Comparison of ENCODE assay signal across 13 cellular contexts in genomic region chr5:65553941-65554340, GRCh38. TPM values are rescaled to one million over a fixed set of nuclear protein-coding genes. Genes with fewer than 3 reads are reported as not detected.
DNase-seq lines count a peak whose midpoint lies in the region; ATAC-seq and TF ChIP-seq lines count a peak whose summit lies in the region.
"Had no signal": no experiment of that assay in that cellular context is flagged by ENCODE, and none has a peak within 500 bp of the region (broad histone marks: within the 10 kb centered on the region; RNA-seq: fewer than 3 reads in every experiment).

No MANE protein-coding gene starts in this region.

- ATAC-seq in HG03196 (IDR thresholded peaks at IDR 0.05; ENCODE audit: unreplicated experiment): no peak

- H3K4me1 ChIP-seq in mammary epithelial cell (ENCODE audit: insufficient read depth, low read length) (no peaks in the 10 kb centered on the region), mesenchymal stem cell (ENCODE audit: control insufficient read depth, insufficient read depth, low read depth, low read length) (no peaks in the 10 kb centered on the region)
- H3K4me1 ChIP-seq: BE2C, Caco-2 had no signal

- H3K9me3 ChIP-seq in mammary epithelial cell (replicated peaks; ENCODE audit: insufficient read depth, low read length): no peaks in the 10 kb centered on the region
- no peaks in the 10 kb centered on the region for H3K9me3 ChIP-seq in mesenchymal stem cell (ENCODE audit: control insufficient read depth, low read length)
- H3K9me3 ChIP-seq: BE2C, Caco-2 had no signal

- WGBS in mammary epithelial cell (ENCODE audit: low coverage, missing lambda C conversion rate): 72% methylated on average over 4 of the region's 5 CpGs
- WGBS in mesenchymal stem cell: 84% methylated on average over 5 of the region's 5 CpGs

- CTCF ChIA-PET in MCF 10A (lab: Yijun Ruan, JAX): interaction anchor here (0.5 kb wide), 1 partner anchor 126 kb away, joined by 3 read pairs; no protein-coding TSS in a partner anchor
- CTCF ChIA-PET in mammary epithelial cell (lab: Charles Lee; ENCODE audit: low non-redundant PET): no interaction called here

- H3K36me3 Mint-ChIP-seq in MCF 10A (ENCODE audit: insufficient read depth, unreplicated experiment): peaks cover 15% of the 10 kb centered on the region

- BruUV-seq in MCF 10A (replicated peaks; lab: Mats Ljungman, UMichigan) (no TSS peak), mammary epithelial cell (replicated peaks; lab: Mats Ljungman, UMichigan) (no TSS peak)

- H2BK15ac ChIP-seq in mesenchymal stem cell (ENCODE audit: low read depth, poor library complexity, severe bottlenecking): no peak overlapping the region

- no peaks in the 10 kb centered on the region for H3K9me3 Mint-ChIP-seq in MCF 10A (ENCODE audit: unreplicated experiment)
- H3K9me3 Mint-ChIP-seq: CD4-positive, alpha-beta T cell; H9 had no signal

- no peak overlapping the region for H2AK5ac ChIP-seq in mesenchymal stem cell (ENCODE audit: low read length, severe bottlenecking)

- peaks cover 36% of the 10 kb centered on the region for H3K4me1 Mint-ChIP-seq in MCF 10A (ENCODE audit: insufficient read depth, unreplicated experiment)
- H3K4me1 Mint-ChIP-seq: H9 had no signal

- dilution Hi-C loops in mammary epithelial cell (cut with HindIII; ENCODE audit: low sequenced_read_pairs): no loop called here

- H3K36me3 ChIP-seq in mammary epithelial cell (ENCODE audit: insufficient read depth, low read length) (peaks cover 35% of the 10 kb centered on the region), mesenchymal stem cell (ENCODE audit: control insufficient read depth in 1 of 2, insufficient read depth in 2 of 2, low read depth in 1 of 2, low read length in 2 of 2) (peaks cover 0 to 17% of the 10 kb centered on the region in 2 experiments)

- no peaks in the 10 kb centered on the region for H3K27me3 Mint-ChIP-seq in MCF 10A (ENCODE audit: insufficient read depth, unreplicated experiment)
- H3K27me3 Mint-ChIP-seq: CD4-positive, alpha-beta T cell had no signal

- H3K27ac ChIP-seq in mammary epithelial cell (ENCODE audit: insufficient read depth, low read depth, low read length) (no peak overlapping the region), mesenchymal stem cell (ENCODE audit: low read length, poor library complexity, severe bottlenecking) (no peak overlapping the region)
- H3K27ac ChIP-seq: HL-60 had no signal

- H2BK120ac ChIP-seq in mesenchymal stem cell (ENCODE audit: low read depth, low read length): no peak overlapping the region

- peak overlapping the region; percentile 61 for H3K27ac Mint-ChIP-seq in MCF 10A (ENCODE audit: low read depth, unreplicated experiment)
- H3K27ac Mint-ChIP-seq: CD4-positive, alpha-beta T cell; H9 had no signal

- in situ Hi-C loops in mammary epithelial cell (cut with MboI; ENCODE audit: low sequenced_read_pairs in 2 of 2): no loop called here

- H3K4me3 ChIP-seq in mammary epithelial cell (replicated peaks in 1 of 3; ENCODE audit: insufficient read depth in 1 of 3, low read depth in 2 of 3, low read length in 3 of 3): no peak overlapping the region
- no peak overlapping the region for H3K4me3 ChIP-seq in mesenchymal stem cell (ENCODE audit: insufficient read depth in 1 of 2, low read depth in 1 of 2, low read length in 2 of 2)

- intact Hi-C loops in MCF 10A (cut with micrococcal nuclease) (no loop called here), mammary epithelial cell (cut with micrococcal nuclease) (no loop called here)

- H4K8ac ChIP-seq in mesenchymal stem cell (ENCODE audit: low read length): peak overlapping the region; percentile 54

- H3K79me1 ChIP-seq in mesenchymal stem cell (replicated peaks; ENCODE audit: low read length, poor library complexity, severe bottlenecking): peaks cover 4% of the 10 kb centered on the region

- H3K9ac ChIP-seq in mammary epithelial cell (ENCODE audit: insufficient read depth, low read length) (no peak overlapping the region), mesenchymal stem cell (ENCODE audit: low read length) (no peak overlapping the region)

- no peak overlapping the region for H3K4me3 Mint-ChIP-seq in MCF 10A (ENCODE audit: unreplicated experiment)
- H3K4me3 Mint-ChIP-seq: CD4-positive, alpha-beta T cell; H9 had no signal

- DNase-seq in MCF 10A (ENCODE audit: unreplicated experiment): no peak
- DNase-seq in mammary epithelial cell: no peak
- peak; percentile 69 for DNase-seq in NCI-H69 (lab: John Stamatoyannopoulos, UW)
- no peak for DNase-seq in mesenchymal stem cell
- DNase-seq in middle frontal gyrus (ENCODE audit: extremely low spot score, low spot score): no peak
- DNase-seq: ACHN; BE2C; C1 segment of cervical spinal cord; Caco-2; CD4-positive, alpha-beta T cell; H9 had no signal

- H4K20me1 ChIP-seq in mammary epithelial cell (ENCODE audit: insufficient read depth, low read length): no peaks in the 10 kb centered on the region

- H3K79me2 ChIP-seq in mammary epithelial cell (ENCODE audit: insufficient read depth, low read length): peaks cover 36% of the 10 kb centered on the region

- TF ChIP-seq CTCF in MCF 10A (IDR thresholded peaks at IDR 0.05; ENCODE audit: unreplicated experiment): no peak
- TF ChIP-seq CTCF in mammary epithelial cell (conservative IDR thresholded peaks at IDR 0.05 in 1 of 2, IDR thresholded peaks at IDR 0.05 in 1 of 2; ENCODE audit: extremely low read depth in 1 of 2, insufficient read depth in 1 of 2, low read depth in 1 of 2, low read length in 2 of 2): no peak

- H3K4me2 ChIP-seq in mammary epithelial cell (ENCODE audit: insufficient read depth, low read depth, low read length) (no peak overlapping the region), mesenchymal stem cell (ENCODE audit: low read length, poor library complexity, severe bottlenecking) (no peak overlapping the region)

- no peaks in the 10 kb centered on the region for H3K27me3 ChIP-seq in mammary epithelial cell (ENCODE audit: insufficient read depth, low read length)
- H3K27me3 ChIP-seq in mesenchymal stem cell (ENCODE audit: control insufficient read depth in 1 of 2, insufficient read depth in 1 of 2, low read length in 2 of 2): no peaks in the 10 kb centered on the region
- H3K27me3 ChIP-seq: BE2C had no signal

- H3K18ac ChIP-seq in mesenchymal stem cell (ENCODE audit: low read depth in 1 of 2, low read length in 2 of 2): no peak overlapping the region

- POLR2A ChIA-PET in MCF 10A (lab: Yijun Ruan, JAX): interaction anchor here (0.6 to 2.2 kb wide), 2 partner anchors 9 to 14 kb away, joined by 3 to 16 read pairs; partner anchors contain the start of genes CENPK and PPWD1

- no peak overlapping the region for H2BK12ac ChIP-seq in mesenchymal stem cell (ENCODE audit: low read length in 2 of 2)

- H3K14ac ChIP-seq in mesenchymal stem cell (ENCODE audit: low read length in 2 of 2): no peak overlapping the region

- H4K91ac ChIP-seq in mesenchymal stem cell (ENCODE audit: low read length): no peak overlapping the region

- no peak overlapping the region for H3K23ac ChIP-seq in mesenchymal stem cell (ENCODE audit: low read length in 2 of 2)

- no peak overlapping the region for H2BK5ac ChIP-seq in mesenchymal stem cell (ENCODE audit: low read depth, low read length, poor library complexity, severe bottlenecking)

- no peak overlapping the region for H3K4ac ChIP-seq in mesenchymal stem cell (ENCODE audit: low read depth in 1 of 2, low read length in 2 of 2)

- H2AFZ ChIP-seq in mammary epithelial cell (ENCODE audit: low read depth, low read length) (no peak overlapping the region), mesenchymal stem cell (ENCODE audit: low read depth, low read length) (no peak overlapping the region)

RNA-seq across cellular contexts. Expression of gene CENPK, which starts 9.0 kb away (rescaled TPM):
- total RNA-seq in MCF 10A (2022): 11.2 and 15.3 TPM in 2 replicates
- 10 to 100 TPM in 1 of 2 donors, 1 to 10 TPM in 1; 4.8 to 27.8 TPM for total RNA-seq in mammary epithelial cell
- polyA plus RNA-seq in mammary epithelial cell: 12.0 TPM
- 11.9 TPM for polyA minus RNA-seq in mammary epithelial cell
- polyA plus RNA-seq in mesenchymal stem cell (2013, experiment 1 of 2): 12.8 TPM
- polyA plus RNA-seq in mesenchymal stem cell (2013, experiment 2 of 2): 14.0 TPM

RNA-seq across cellular contexts. Expression of gene PPWD1, which starts 9.2 kb away (rescaled TPM):
- total RNA-seq in MCF 10A (2022) (32.7 and 43.3 TPM in 2 replicates), mammary epithelial cell (10 to 100 TPM; 26.0 to 29.3 TPM)
- 2.7 TPM for polyA plus RNA-seq in mammary epithelial cell
- 1.2 TPM for polyA minus RNA-seq in mammary epithelial cell
- 19.9 TPM for polyA plus RNA-seq in mesenchymal stem cell (2013, experiment 1 of 2)
- polyA plus RNA-seq in mesenchymal stem cell (2013, experiment 2 of 2): 19.0 TPM
